ENCODE assay signal across 13 cellular contexts in the genomic region with DNA sequence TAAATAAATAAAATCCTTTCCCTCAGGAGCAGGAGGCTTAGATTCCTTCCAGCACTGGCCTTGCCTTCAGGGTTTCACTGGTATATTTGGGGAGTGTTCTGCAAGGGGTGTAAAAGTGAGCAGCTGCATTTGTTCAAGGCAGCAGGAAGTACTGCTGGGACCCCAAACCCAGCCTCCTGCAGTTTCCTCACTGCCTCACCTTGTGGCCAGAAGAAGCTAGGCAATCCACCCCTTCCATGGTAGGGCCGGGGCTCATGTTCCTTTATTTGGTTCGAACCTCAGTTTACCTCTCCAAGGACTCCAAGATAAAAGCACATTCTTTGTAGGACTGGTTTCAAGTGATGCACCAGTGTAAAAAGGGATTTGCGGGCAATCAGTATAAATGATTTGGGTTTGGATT. TPM values are rescaled to one million over a fixed set of nuclear protein-coding genes. Genes with fewer than 3 reads are reported as not detected.
DNase-seq lines count a peak whose midpoint lies in the region; ATAC-seq lines count a peak whose summit lies in the region.
"Had no signal": no experiment of that assay in that cellular context is flagged by ENCODE, and none has a peak within 500 bp of the region (broad histone marks: within the 10 kb centered on the region; RNA-seq: fewer than 3 reads in every experiment).

No MANE protein-coding gene starts in this region.

- H3K27me3 Mint-ChIP-seq in stimulated activated naive CD8-positive, alpha-beta T cell treated with anti-CD3 and anti-CD28 coated beads, Interleukin-15, Interleukin-2, amounts not matched to agents 100 ng/mL and 50 ng/mL, for 24 hours = no peaks in the 10 kb centered on the region
- H3K27me3 Mint-ChIP-seq in naive B cell = no peaks in the 10 kb centered on the region

- H3K36me3 Mint-ChIP-seq in stimulated activated naive CD8-positive, alpha-beta T cell treated with anti-CD3 and anti-CD28 coated beads, Interleukin-15, Interleukin-2, amounts not matched to agents 100 ng/mL and 50 ng/mL, for 24 hours (ENCODE audit: low read depth) = no peaks in the 10 kb centered on the region
- peaks cover 0 to 26% of the 10 kb centered on the region in 2 donors for H3K36me3 Mint-ChIP-seq in activated naive CD4-positive, alpha-beta T cell treated with anti-CD3 and anti-CD28 coated beads, Interleukin-2, amount 50 U/mL, for 72 hours
- no peaks in the 10 kb centered on the region for H3K36me3 Mint-ChIP-seq in naive B cell

- peak overlapping the region; percentile 81 for H3K27ac Mint-ChIP-seq in stimulated activated naive CD8-positive, alpha-beta T cell treated with anti-CD3 and anti-CD28 coated beads, Interleukin-15, Interleukin-2, amounts not matched to agents 100 ng/mL and 50 ng/mL, for 24 hours
- H3K27ac Mint-ChIP-seq in activated naive CD4-positive, alpha-beta T cell treated with anti-CD3 and anti-CD28 coated beads, Interleukin-2, amount 50 U/mL, for 72 hours = peak overlapping the region; percentile 97
- peak overlapping the region; percentile 92 to 99 (median 96) for H3K27ac Mint-ChIP-seq in naive B cell

- peak overlapping the region; percentile 84 for H3K4me3 Mint-ChIP-seq in stimulated activated naive CD8-positive, alpha-beta T cell treated with anti-CD3 and anti-CD28 coated beads, Interleukin-15, Interleukin-2, amounts not matched to agents 100 ng/mL and 50 ng/mL, for 24 hours
- H3K4me3 Mint-ChIP-seq in naive B cell = peak overlapping the region in 6 of 8 donors; percentile 85 to 98 (median 92)

- H3K9me3 Mint-ChIP-seq in stimulated activated naive CD8-positive, alpha-beta T cell treated with anti-CD3 and anti-CD28 coated beads, Interleukin-15, Interleukin-2, amounts not matched to agents 100 ng/mL and 50 ng/mL, for 24 hours = no peaks in the 10 kb centered on the region
- no peaks in the 10 kb centered on the region for H3K9me3 Mint-ChIP-seq in activated naive CD4-positive, alpha-beta T cell treated with anti-CD3 and anti-CD28 coated beads, Interleukin-2, amount 50 U/mL, for 72 hours
- no peaks in the 10 kb centered on the region for H3K9me3 Mint-ChIP-seq in naive B cell

- no peak for DNase-seq in stimulated activated naive CD8-positive, alpha-beta T cell treated with anti-CD3 and anti-CD28 coated beads, Interleukin-15, Interleukin-2, amounts not matched to agents 100 U/mL and 50 U/mL, for 24 hours
- no peak for DNase-seq in activated naive CD4-positive, alpha-beta T cell treated with anti-CD3 and anti-CD28 coated beads, Interleukin-2, amount 50 U/mL, for 72 hours (ENCODE audit: low spot score in 2 of 2)
- DNase-seq in naive B cell = no peak
- DNase-seq in NCI-H2171 (lab: John Stamatoyannopoulos, UW) = no peak
- DNase-seq in mucosa of gallbladder (ENCODE audit: low spot score) = no peak
- no peak for DNase-seq in nucleus accumbens (lab: John Stamatoyannopoulos, UW)
- DNase-seq in NOMO-1 treated with DMSO at 0.1 percent for 48 hours (lab: John Stamatoyannopoulos, UW; ENCODE audit: unreplicated experiment) = no peak
- DNase-seq: foreskin melanocyte, NCI-H1417 treated with DMSO at 0.1 percent for 48 hours had no signal

- peaks cover 46% of the 10 kb centered on the region for H3K4me1 Mint-ChIP-seq in stimulated activated naive CD8-positive, alpha-beta T cell treated with anti-CD3 and anti-CD28 coated beads, Interleukin-15, Interleukin-2, amounts not matched to agents 100 ng/mL and 50 ng/mL, for 24 hours (ENCODE audit: low read depth)
- peaks cover 14 to 28% (median 15%) of the 10 kb centered on the region in 3 donors for H3K4me1 Mint-ChIP-seq in naive B cell

- ATAC-seq in stimulated activated naive CD8-positive, alpha-beta T cell treated with anti-CD3 and anti-CD28 coated beads, Interleukin-15, Interleukin-2, amounts not matched to agents 100 U/mL and 50 U/mL, for 24 hours = no peak
- no peak for ATAC-seq in activated naive CD4-positive, alpha-beta T cell treated with anti-CD3 and anti-CD28 coated beads, Interleukin-2, amount 50 U/mL, for 72 hours
- ATAC-seq in naive B cell (ENCODE audit: low read depth in 2 of 2) = no peak

RNA-seq across cellular contexts. Expression of a gene that starts 21.0 kb away (rescaled TPM):
- not detected for total RNA-seq in activated naive CD4-positive, alpha-beta T cell treated with anti-CD3 and anti-CD28 coated beads, Interleukin-2, amount 50 U/mL, for 72 hours
- polyA plus RNA-seq in naive B cell (ENCODE audit: low read depth in 6 of 6) = not detected
- not detected for total RNA-seq in mucosa of gallbladder
- total RNA-seq: HT1080; T-helper 1 cell treated with Interleukin-12 subunit alpha and Interleukin-12 subunit beta and Interleukin-4 antibody, amounts not matched to agents 30 ng/mL and 1 ng/mL, for 36 hours; thoracic aorta had no signal
